8 cellular contexts compared by ENCODE assay signal in genomic region chr4:56978750-56979303, GRCh38. TPM values are rescaled to one million over a fixed set of nuclear protein-coding genes. Genes with fewer than 3 reads are reported as not detected.
A peak's percentile ranks its signal among the peaks of the same experiment; 100 is the strongest.
DNase-seq lines count a peak whose midpoint lies in the region; ATAC-seq and TF ChIP-seq lines count a peak whose summit lies in the region.

TSS of gene POLR2B (plus strand) at chr4:56978896. CDS start at chr4:56978986, 90 bp downstream.

- ATAC-seq in HG02759 (IDR thresholded peaks at IDR 0.05; ENCODE audit: unreplicated experiment) (peak; percentile 53), upper lobe of left lung (ENCODE audit: low FRiP score in 2 of 2) (peak; percentile 94 to 95)

- H3K36me3 ChIP-seq in adipocyte (ENCODE audit: control insufficient read depth, insufficient read depth, low read length, severe bottlenecking) = peaks cover 10% of the 10 kb centered on the region
- peaks cover 0 to 2% (median 0%) of the 10 kb centered on the region in 4 donors for H3K36me3 ChIP-seq in upper lobe of left lung

- no peaks in the 10 kb centered on the region for H3K27me3 ChIP-seq in adipocyte (replicated peaks; ENCODE audit: control insufficient read depth, insufficient read depth, low read length)
- no peaks in the 10 kb centered on the region for H3K27me3 ChIP-seq in upper lobe of left lung

- H3K4me3 ChIP-seq in GM12865 (ENCODE audit: low read depth, low read length) (peak within 1 kb of the TSS; percentile 95), adipocyte (ENCODE audit: low read length) (peak within 1 kb of the TSS; percentile 93), upper lobe of left lung (peak within 1 kb of the TSS; percentile 94 to 99 (median 96))

- intact Hi-C loops in cardiac septum (cut with DNase I) (loop anchor here (5.0 kb wide), 1 partner anchor 123 kb away; no protein-coding TSS in a partner anchor), posterior cingulate gyrus (cut with DNase I) (loop anchor here (10.0 kb wide), 1 partner anchor 544 kb away; the partner anchor contains the start of genes PAICS and PPAT)

- peak in 3 of 4 donors; percentile 76 to 83 (median 78) for TF ChIP-seq POLR2A in upper lobe of left lung (IDR thresholded peaks at IDR 0.05)

- 0% methylated on average over 25 to 37 of the region's 37 CpGs for WGBS in upper lobe of left lung, 2 donors

- H3K9ac ChIP-seq in adipocyte (ENCODE audit: low read length) = peak within 1 kb of the TSS; percentile 95

- TF ChIP-seq EP300 in upper lobe of left lung (IDR thresholded peaks at IDR 0.05) = no peak

- peak; percentile 98 for DNase-seq in GM12865 (ENCODE audit: low read depth)
- peak; percentile 88 to 98 (median 96) for DNase-seq in NCI-H1417 (lab: John Stamatoyannopoulos, UW)
- DNase-seq in T follicular helper cell (ENCODE audit: low read depth) = peak; percentile 69
- DNase-seq in adipocyte (ENCODE audit: low read depth) = peak; percentile 98
- DNase-seq in cardiac septum (ENCODE audit: low spot score) = peak; percentile 97
- peak; percentile 89 to 99 (median 94) for DNase-seq in posterior cingulate gyrus
- DNase-seq in upper lobe of left lung = peak; percentile 88 to 96

- no peaks in the 10 kb centered on the region for H3K9me3 ChIP-seq in adipocyte (ENCODE audit: control insufficient read depth, low read length)
- no peaks in the 10 kb centered on the region for H3K9me3 ChIP-seq in upper lobe of left lung

- TF ChIP-seq CTCF in GM12865 (IDR thresholded peaks at IDR 0.05; ENCODE audit: insufficient read depth, low read depth, low read length, missing control alignments) (no peak), upper lobe of left lung (IDR thresholded peaks at IDR 0.05) (no peak)

- H3K4me1 ChIP-seq in adipocyte (ENCODE audit: control insufficient read depth, insufficient read depth, low read length) = peaks cover 34% of the 10 kb centered on the region
- peaks cover 51 to 67% (median 57%) of the 10 kb centered on the region in 4 donors for H3K4me1 ChIP-seq in upper lobe of left lung

- H3K27ac ChIP-seq in upper lobe of left lung = peak within 1 kb of the TSS; percentile 87 to 94 (median 90)

RNA-seq across cellular contexts. Expression of gene POLR2B, which starts in this region (rescaled TPM):
- total RNA-seq in cardiac septum = 78.3 TPM
- total RNA-seq in upper lobe of left lung = 100 to 1,000 TPM in 2 of 6 donors, 10 to 100 TPM in 4; 50.7 to 138 (median 69.4) TPM

Comparison
In these comparisons a context has a peak if more than half of its experiments do, and no peak if none do; other contexts are left out.
1. Peak in every context shown above with its lines: DNase-seq, ATAC-seq, H3K4me3 ChIP-seq and H3K27ac ChIP-seq.